In genomic region chr13:48563611-48564010, GRCh38 we compare ENCODE assay signal across 1 cellular context.
TF ChIP-seq lines count a peak whose summit lies in the region.

No MANE protein-coding gene starts in this region.

TF ChIP-seq in endothelial cell of umbilical vein, 7 proteins besides CTCF, POLR2A, EP300 and RAD21 (continued from another document):
- TF ChIP-seq MAX (IDR thresholded peaks at IDR 0.05; ENCODE audit: insufficient read depth, insufficient read length): no peak
- TF ChIP-seq POLR2AphosphoS5 (IDR thresholded peaks at IDR 0.05; ENCODE audit: insufficient read depth, low read depth, low read length): no peak
- no peak for TF ChIP-seq JUN (IDR thresholded peaks at IDR 0.05; ENCODE audit: borderline replicate concordance, insufficient read depth, insufficient read length, low read depth)
